8 cellular contexts compared by ENCODE assay signal in genomic region chr2:159090514-159091201, GRCh38.
DNase-seq lines count a peak whose midpoint lies in the region; ATAC-seq and TF ChIP-seq lines count a peak whose summit lies in the region.

No MANE protein-coding gene starts in this region.

- peaks cover 53% of the 10 kb centered on the region for H3K4me1 Mint-ChIP-seq in activated naive CD8-positive, alpha-beta T cell treated with anti-CD3 and anti-CD28 coated beads, Interleukin-2, amount 50 U/mL, for 24 hours
- peaks cover 22% of the 10 kb centered on the region for H3K4me1 Mint-ChIP-seq in Caco-2 (ENCODE audit: low read depth, unreplicated experiment)

- H3K4me1 ChIP-seq in left lung = peaks cover 33 to 88% of the 10 kb centered on the region in 2 donors
- H3K4me1 ChIP-seq in Caco-2 = peaks cover 7% of the 10 kb centered on the region; the same call in 1 of the 2 replicates

- intact Hi-C loops in left lung (cut with DNase I) = no loop called here
- intact Hi-C loops in Caco-2 (cut with micrococcal nuclease; ENCODE audit: unreplicated experiment) = no loop called here

- H3K36me3 ChIP-seq in left lung (no peaks in the 10 kb centered on the region), Caco-2 (ENCODE audit: control insufficient read depth, insufficient read depth, low read length) (0 out of 2 replicates have a peak, but pooled peaks cover 1% of the 10 kb centered on the region)

- H3K27me3 ChIP-seq in left lung (no peaks in the 10 kb centered on the region), Caco-2 (replicated peaks; ENCODE audit: control insufficient read depth, insufficient read depth, low read length) (no peaks in the 10 kb centered on the region)

- H3K36me3 Mint-ChIP-seq in activated naive CD8-positive, alpha-beta T cell treated with anti-CD3 and anti-CD28 coated beads, Interleukin-2, amount 50 U/mL, for 24 hours (ENCODE audit: low read depth) = peaks cover under 1% of the 10 kb centered on the region
- peaks cover 22% of the 10 kb centered on the region for H3K36me3 Mint-ChIP-seq in Caco-2 (ENCODE audit: insufficient read depth, unreplicated experiment)

- DNase-seq in activated naive CD8-positive, alpha-beta T cell treated with anti-CD3 and anti-CD28 coated beads, Interleukin-2, amount 50 U/mL, for 24 hours = no peak
- DNase-seq in left lung (no peak), Kasumi-1 (lab: John Stamatoyannopoulos, UW) (no peak), Caco-2 (no peak), COLO829 (ENCODE audit: low spot score) (no peak)
- no peak for DNase-seq in activated CD4-positive, alpha-beta T cell treated with anti-CD3 and anti-CD28 coated beads, Interleukin-2, amount 50 U/mL, for 48 hours

- no TSS peak for BruUV-seq in Caco-2 (replicated peaks; lab: Mats Ljungman, UMichigan)

- peaks cover 1% of the 10 kb centered on the region for H3K9me3 Mint-ChIP-seq in activated naive CD8-positive, alpha-beta T cell treated with anti-CD3 and anti-CD28 coated beads, Interleukin-2, amount 50 U/mL, for 24 hours
- H3K9me3 Mint-ChIP-seq in Caco-2 (ENCODE audit: unreplicated experiment) = peaks cover 3% of the 10 kb centered on the region

- H3K4me3 ChIP-seq in left lung = no peak overlapping the region
- H3K4me3 ChIP-seq in Caco-2 (ENCODE audit: low read depth, low read length) = no peak overlapping the region

- H3K4me3 Mint-ChIP-seq in activated naive CD8-positive, alpha-beta T cell treated with anti-CD3 and anti-CD28 coated beads, Interleukin-2, amount 50 U/mL, for 24 hours = no peak overlapping the region
- H3K4me3 Mint-ChIP-seq in Caco-2 (ENCODE audit: unreplicated experiment) = no peak overlapping the region

- POLR2A ChIA-PET in Caco-2 (lab: Charles Lee) = no interaction called here

- CTCF ChIA-PET in Caco-2 (lab: Charles Lee) = no interaction called here

- TF ChIP-seq CTCF in left lung (IDR thresholded peaks at IDR 0.05) (no peak), Caco-2 (IDR thresholded peaks at IDR 0.05; ENCODE audit: insufficient read depth in 1 of 2, low read depth in 1 of 2, low read length in 1 of 2, severe bottlenecking in 1 of 2, unreplicated experiment in 1 of 2) (no peak)

- no peaks in the 10 kb centered on the region for H3K27me3 Mint-ChIP-seq in activated naive CD8-positive, alpha-beta T cell treated with anti-CD3 and anti-CD28 coated beads, Interleukin-2, amount 50 U/mL, for 24 hours
- H3K27me3 Mint-ChIP-seq in Caco-2 (ENCODE audit: insufficient read depth, unreplicated experiment) = no peaks in the 10 kb centered on the region

- H3K27ac Mint-ChIP-seq in activated naive CD8-positive, alpha-beta T cell treated with anti-CD3 and anti-CD28 coated beads, Interleukin-2, amount 50 U/mL, for 24 hours = peak overlapping the region; percentile 34
- H3K27ac Mint-ChIP-seq in Caco-2 (ENCODE audit: unreplicated experiment) = no peak overlapping the region

- peak; percentile 47 for ATAC-seq in GM18519 (IDR thresholded peaks at IDR 0.05; ENCODE audit: low FRiP score, unreplicated experiment)
- ATAC-seq in HG02973 (IDR thresholded peaks at IDR 0.05; ENCODE audit: unreplicated experiment) = peak; percentile 62
- ATAC-seq in activated naive CD8-positive, alpha-beta T cell treated with anti-CD3 and anti-CD28 coated beads, Interleukin-2, amount 50 U/mL, for 24 hours = no peak
- peak; percentile 38 for ATAC-seq in left lung

- H3K9me3 ChIP-seq in left lung = no peaks in the 10 kb centered on the region
- no peaks in the 10 kb centered on the region for H3K9me3 ChIP-seq in Caco-2

- peak overlapping the region; percentile 59 to 77 for H3K27ac ChIP-seq in left lung
